ENCODE assay signal across 12 cellular contexts in genomic region chr11:119664701-119665420, GRCh38.
"Had no signal": no experiment of that assay in that cellular context is flagged by ENCODE, and none has a peak within 500 bp of the region (broad histone marks: within the 10 kb centered on the region; RNA-seq: fewer than 3 reads in every experiment).

No MANE protein-coding gene starts in this region.

- DNase-seq: KBM-7, MV-4-11, NCI-H1048, NCI-H1436 treated with DMSO at 0.1 percent for 48 hours, NCI-H1694, NCI-H187 treated with DMSO at 0.1 percent for 48 hours, NCI-H226, NCI-H446, NCI-H774, PC-3, SHP77 treated with DMSO at 0.1 percent for 48 hours had no signal

- H3K4me3 ChIP-seq: SJCRH30 had no signal

- H3K9me3 ChIP-seq: SJCRH30 had no signal

- H3K27me3 ChIP-seq: SJCRH30 had no signal
